1 cellular context compared by ENCODE assay signal in the genomic region with DNA sequence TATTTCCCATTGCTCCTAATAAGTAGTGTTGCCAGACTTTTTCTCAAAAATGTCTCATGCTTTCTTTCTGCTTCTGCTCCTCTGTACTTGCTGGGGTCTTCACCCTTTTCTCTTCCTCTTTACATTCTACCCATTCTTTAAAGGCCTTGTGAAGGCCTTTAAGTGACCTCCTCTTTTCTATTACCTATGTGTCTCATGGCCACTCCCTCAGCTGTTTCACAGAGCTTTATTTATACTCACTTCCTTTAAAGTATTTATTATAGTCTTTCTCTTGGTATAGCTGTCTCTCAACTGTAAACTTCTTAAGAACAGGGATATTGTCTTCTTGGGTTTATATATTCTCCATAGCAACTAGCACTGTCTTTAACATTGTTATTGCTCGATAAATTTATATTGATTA.
TF ChIP-seq lines count a peak whose summit lies in the region.

No MANE protein-coding gene starts in this region.

TF ChIP-seq in HEK293, 187 proteins besides CTCF, POLR2A, EP300 and RAD21 (continued from another document):
- TF ChIP-seq ZNF133 (tag by site-specific recombination; IDR thresholded peaks at IDR 0.05) (no peak), GLIS2 (tag by site-specific recombination; IDR thresholded peaks at IDR 0.05) (no peak)
